19 cellular contexts compared by ENCODE assay signal in genomic region chr19:19269952-19270694, GRCh38. TPM values are rescaled to one million over a fixed set of nuclear protein-coding genes. Genes with fewer than 3 reads are reported as not detected.
"Had no signal": no experiment of that assay in that cellular context is flagged by ENCODE, and none has a peak within 500 bp of the region (broad histone marks: within the 10 kb centered on the region; RNA-seq: fewer than 3 reads in every experiment).

No MANE protein-coding gene starts in this region.

- ATAC-seq: left colon; naive thymus-derived CD4-positive, alpha-beta T cell; right cardiac atrium; stimulated activated memory B cell treated with anti-CD40 and anti-IgM and Interleukin-4, amounts not matched to agents 10 μg/mL and 1 μg/mL and 100 μg/mL, for 72 hours had no signal

- H3K27ac Mint-ChIP-seq: activated naive CD4-positive, alpha-beta T cell treated with anti-CD3 and anti-CD28 coated beads, Interleukin-2, amount 10 ng/mL, durations not matched to agents 7 days and 5 days; activated T-helper 2 cell treated with anti-CD3 and anti-CD28 coated beads, Interferon-gamma antibody, Interleukin-2, Interleukin-4, amounts not matched to agents 10 μg/mL and 5 μg/mL and 100 μg/mL, durations not matched to agents 14 hours and 24 hours and 36 hours; brain; naive thymus-derived CD4-positive, alpha-beta T cell; progenitor cell of endocrine pancreas; stimulated activated memory B cell treated with anti-CD40 and anti-IgM and Interleukin-4, amounts not matched to agents 10 μg/mL and 1 μg/mL and 100 μg/mL, for 72 hours; type B pancreatic cell had no signal

- H3K4me3 Mint-ChIP-seq: activated naive CD4-positive, alpha-beta T cell treated with anti-CD3 and anti-CD28 coated beads, Interleukin-2, amount 10 ng/mL, durations not matched to agents 7 days and 5 days; brain; central memory CD8-positive, alpha-beta T cell; naive thymus-derived CD4-positive, alpha-beta T cell; stimulated activated memory B cell treated with anti-CD40 and anti-IgM and Interleukin-4, amounts not matched to agents 10 μg/mL and 1 μg/mL and 100 μg/mL, for 72 hours; type B pancreatic cell had no signal

- H3K36me3 Mint-ChIP-seq: activated naive CD4-positive, alpha-beta T cell treated with anti-CD3 and anti-CD28 coated beads, Interleukin-2, amount 10 ng/mL, durations not matched to agents 7 days and 5 days; brain; type B pancreatic cell had no signal

- DNase-seq: activated CD4-positive, alpha-beta T cell treated with anti-CD3 and anti-CD28 coated beads for 48 hours; activated CD8-positive, alpha-beta memory T cell treated with anti-CD3 and anti-CD28 coated beads for 24 hours; activated naive CD4-positive, alpha-beta T cell treated with anti-CD3 and anti-CD28 coated beads, Interleukin-2, amount 10 ng/mL, durations not matched to agents 7 days and 5 days; amniotic stem cell; effector memory CD4-positive, alpha-beta T cell; left colon; naive thymus-derived CD4-positive, alpha-beta T cell; right cardiac atrium; substantia nigra had no signal

- H3K4me3 ChIP-seq: lung had no signal

- H3K9me3 Mint-ChIP-seq: activated naive CD4-positive, alpha-beta T cell treated with anti-CD3 and anti-CD28 coated beads, Interleukin-2, amount 10 ng/mL, durations not matched to agents 7 days and 5 days; activated T-helper 2 cell treated with anti-CD3 and anti-CD28 coated beads, Interferon-gamma antibody, Interleukin-2, Interleukin-4, amounts not matched to agents 10 μg/mL and 5 μg/mL and 100 μg/mL, durations not matched to agents 14 hours and 24 hours and 36 hours; central memory CD8-positive, alpha-beta T cell; naive thymus-derived CD4-positive, alpha-beta T cell; stimulated activated memory B cell treated with anti-CD40 and anti-IgM and Interleukin-4, amounts not matched to agents 10 μg/mL and 1 μg/mL and 100 μg/mL, for 72 hours; type B pancreatic cell had no signal

RNA-seq across cellular contexts. Expression of gene TM6SF2, which starts 3.0 kb away (rescaled TPM):
- total RNA-seq: activated T-helper 2 cell treated with anti-CD3 and anti-CD28 coated beads, Interferon-gamma antibody, Interleukin-2, Interleukin-4, amounts not matched to agents 10 μg/mL and 5 μg/mL and 100 μg/mL, durations not matched to agents 14 hours and 24 hours and 36 hours; epithelial cell of proximal tubule; glomerular endothelial cell; mononuclear cell had no signal
- polyA plus RNA-seq: naive thymus-derived CD4-positive, alpha-beta T cell had no signal

RNA-seq across cellular contexts. Expression of gene NCAN, which starts 58.4 kb away (rescaled TPM):
- total RNA-seq: activated T-helper 2 cell treated with anti-CD3 and anti-CD28 coated beads, Interferon-gamma antibody, Interleukin-2, Interleukin-4, amounts not matched to agents 10 μg/mL and 5 μg/mL and 100 μg/mL, durations not matched to agents 14 hours and 24 hours and 36 hours; epithelial cell of proximal tubule; glomerular endothelial cell; left colon; mononuclear cell; right cardiac atrium had no signal
- polyA plus RNA-seq: naive thymus-derived CD4-positive, alpha-beta T cell; right cardiac atrium had no signal
